ENCODE assay signal across 20 cellular contexts in genomic region chr18:10404148-10404547, GRCh38. TPM values are rescaled to one million over a fixed set of nuclear protein-coding genes. Genes with fewer than 3 reads are reported as not detected.
DNase-seq lines count a peak whose midpoint lies in the region; ATAC-seq, FAIRE-seq and TF ChIP-seq lines count a peak whose summit lies in the region.
"Had no signal": no experiment of that assay in that cellular context is flagged by ENCODE, and none has a peak within 500 bp of the region (broad histone marks: within the 10 kb centered on the region; RNA-seq: fewer than 3 reads in every experiment).

No MANE protein-coding gene starts in this region.

- DNase-seq in NCI-H446 treated with DMSO at 0.1 percent for 48 hours (lab: John Stamatoyannopoulos, UW) (peak; percentile 13), H1 (ENCODE audit: low read depth in 1 of 2, low spot score in 2 of 2) (no peak), sciatic nerve (ENCODE audit: low spot score) (no peak), GM19240 (ENCODE audit: insufficient read length, low spot score) (no peak), T-helper 2 cell (no peak)
- DNase-seq in activated T-helper 1 cell treated with anti-CD3 and anti-CD28 coated beads, Interleukin-12 subunit alpha, Interleukin-12 subunit beta, Interleukin-2, Interleukin-4 antibody, amounts not matched to agents 30 ng/mL and 10 ng/mL and 1 ng/mL, durations not matched to agents 14 hours and 24 hours and 36 hours (ENCODE audit: low spot score), result no peak
- DNase-seq: activated CD4-positive, alpha-beta T cell treated with anti-CD3 and anti-CD28 coated beads for 36 hours; activated naive CD8-positive, alpha-beta T cell treated with anti-CD3 and anti-CD28 coated beads, Interleukin-2, amount 50 U/mL, for 24 hours; CD4-positive, alpha-beta memory T cell; central memory CD4-positive, alpha-beta T cell; DMS79; effector memory CD8-positive, alpha-beta T cell; GOT3; MG63; NCI-H1694; NCI-H2227 treated with DMSO at 0.1 percent for 48 hours had no signal

- H3K56ac ChIP-seq in H1 (replicated peaks; ENCODE audit: insufficient read length, low read depth, low read length), result no peak overlapping the region

- no peak for TF ChIP-seq CTCF in H1 (IDR thresholded peaks at IDR 0.05; ENCODE audit: control extremely low read depth in 1 of 3, insufficient read depth in 1 of 3, low read depth in 1 of 3, low read length in 3 of 3)

- no peaks in the 10 kb centered on the region for H3K36me3 Mint-ChIP-seq in activated T-helper 1 cell treated with anti-CD3 and anti-CD28 coated beads, Interleukin-12 subunit alpha, Interleukin-12 subunit beta, Interleukin-2, Interleukin-4 antibody, amounts not matched to agents 30 ng/mL and 10 ng/mL and 1 ng/mL, durations not matched to agents 14 hours and 24 hours and 36 hours (ENCODE audit: low read depth)
- H3K36me3 Mint-ChIP-seq: CD4-positive, alpha-beta memory T cell had no signal

- H3K14ac ChIP-seq in H1 (ENCODE audit: insufficient read length), result no peak overlapping the region

- H2AFZ ChIP-seq in H1 (ENCODE audit: low read length), result 0 out of 2 replicates have a peak overlapping the region, but pooled peaks have one; percentile 11
- H2AFZ ChIP-seq: parathyroid adenoma had no signal

- ATAC-seq in sciatic nerve (peak; percentile 67), HG02852 (IDR thresholded peaks at IDR 0.05; ENCODE audit: unreplicated experiment) (no peak)
- ATAC-seq: activated CD4-positive, alpha-beta T cell treated with anti-CD3 and anti-CD28 coated beads for 36 hours; activated naive CD8-positive, alpha-beta T cell treated with anti-CD3 and anti-CD28 coated beads, Interleukin-2, amount 50 U/mL, for 24 hours; effector memory CD8-positive, alpha-beta T cell had no signal

- no peaks in the 10 kb centered on the region for H3K23me2 ChIP-seq in H1 (ENCODE audit: low read depth, low read length)

- no peak overlapping the region for H4K5ac ChIP-seq in H1 (ENCODE audit: insufficient read length, low read depth, low read length)

- CTCF ChIA-PET in H1 (lab: Charles Lee; ENCODE audit: partially characterized antibody), result interaction anchor here (0.7 to 1.3 kb wide), 4 partner anchors 59 to 731 kb away, joined by 3 to 4 read pairs (median 4); no protein-coding TSS in a partner anchor

- H4K91ac ChIP-seq in H1 (replicated peaks; ENCODE audit: insufficient read length, low read length), result no peak overlapping the region

- H4K8ac ChIP-seq in H1 (ENCODE audit: extremely low read depth, insufficient read depth, low read length), result peak overlapping the region; percentile 45; the same call in 1 of the 2 replicates

- H3K4me1 ChIP-seq in H1 (replicated peaks in 1 of 4; ENCODE audit: control insufficient read depth in 3 of 4, insufficient read depth in 4 of 4, low read length in 3 of 4), result peaks cover 2 to 4% (median 3%) of the 10 kb centered on the region in 4 experiments; a peak in 3 of 7 replicates
- H3K4me1 ChIP-seq: parathyroid adenoma had no signal

- peak overlapping the region; percentile 7; the same call in 1 of the 2 replicates for H2BK20ac ChIP-seq in H1 (ENCODE audit: low read length)

- no peak for FAIRE-seq in H1 (lab: Jason Lieb, UNC)
- FAIRE-seq: RCC 7860 had no signal

- WGBS in H1 (ENCODE audit: extremely low coverage in 1 of 2, insufficient coverage in 1 of 2, insufficient read length in 1 of 2, insufficient replicate concordance in 2 of 2, low coverage in 1 of 2, low lambda C conversion rate in 2 of 2, missing lambda C conversion rate in 1 of 2), 2 experiments, result 91% methylated on average over 9 of the region's 9 CpGs; no CpG with 5 or more reads in 1 of the 2 experiments

- no peak for TF ChIP-seq RAD21 in H1 (IDR thresholded peaks at IDR 0.05 in 1 of 2, conservative IDR thresholded peaks at IDR 0.05 in 1 of 2; ENCODE audit: low read depth in 2 of 2, low read length in 2 of 2)

- no peaks in the 10 kb centered on the region for H3K79me1 ChIP-seq in H1 (ENCODE audit: low read depth, low read length)

- no peaks in the 10 kb centered on the region for H4K20me1 ChIP-seq in H1 (replicated peaks in 1 of 2; ENCODE audit: control insufficient read depth in 1 of 2, insufficient read depth in 2 of 2, low read length in 2 of 2)

- H2AK5ac ChIP-seq in H1 (ENCODE audit: low read depth, low read length), result no peak overlapping the region

- no peaks in the 10 kb centered on the region for H3K4me1 Mint-ChIP-seq in activated T-helper 1 cell treated with anti-CD3 and anti-CD28 coated beads, Interleukin-12 subunit alpha, Interleukin-12 subunit beta, Interleukin-2, Interleukin-4 antibody, amounts not matched to agents 30 ng/mL and 10 ng/mL and 1 ng/mL, durations not matched to agents 14 hours and 24 hours and 36 hours (ENCODE audit: low read depth)
- H3K4me1 Mint-ChIP-seq: activated CD4-positive, alpha-beta T cell treated with anti-CD3 and anti-CD28 coated beads for 36 hours; CD4-positive, alpha-beta memory T cell had no signal

- no peak overlapping the region for H3K4me3 Mint-ChIP-seq in activated T-helper 1 cell treated with anti-CD3 and anti-CD28 coated beads, Interleukin-12 subunit alpha, Interleukin-12 subunit beta, Interleukin-2, Interleukin-4 antibody, amounts not matched to agents 30 ng/mL and 10 ng/mL and 1 ng/mL, durations not matched to agents 14 hours and 24 hours and 36 hours
- H3K4me3 Mint-ChIP-seq: activated CD4-positive, alpha-beta T cell treated with anti-CD3 and anti-CD28 coated beads for 36 hours; activated naive CD8-positive, alpha-beta T cell treated with anti-CD3 and anti-CD28 coated beads, Interleukin-2, amount 50 U/mL, for 24 hours; CD4-positive, alpha-beta memory T cell; effector memory CD8-positive, alpha-beta T cell had no signal

- H3K4ac ChIP-seq in H1 (replicated peaks; ENCODE audit: insufficient read length, low read depth, low read length), result no peak overlapping the region

- no peaks in the 10 kb centered on the region for H3K36me3 ChIP-seq in H1 (ENCODE audit: control insufficient read depth in 2 of 4, insufficient read depth in 4 of 4, low read length in 3 of 4)
- H3K36me3 ChIP-seq: MG63 had no signal

- no peak overlapping the region for H2BK5ac ChIP-seq in H1 (ENCODE audit: low read depth, low read length)

- H2BK15ac ChIP-seq in H1 (ENCODE audit: low read length), result no peak overlapping the region

- POLR2A ChIA-PET in H1 (lab: Charles Lee; ENCODE audit: partially characterized antibody), result no interaction called here

- intact Hi-C loops in sciatic nerve (cut with DNase I), result no loop called here
- intact Hi-C loops in activated T-helper 1 cell treated with anti-CD3 and anti-CD28 coated beads, Interleukin-12 subunit alpha, Interleukin-12 subunit beta, Interleukin-2, Interleukin-4 antibody, amounts not matched to agents 30 ng/mL and 10 ng/mL and 1 ng/mL, durations not matched to agents 14 hours and 24 hours and 36 hours (cut with micrococcal nuclease), result no loop called here

- no peaks in the 10 kb centered on the region for H3K9me3 Mint-ChIP-seq in activated T-helper 1 cell treated with anti-CD3 and anti-CD28 coated beads, Interleukin-12 subunit alpha, Interleukin-12 subunit beta, Interleukin-2, Interleukin-4 antibody, amounts not matched to agents 30 ng/mL and 10 ng/mL and 1 ng/mL, durations not matched to agents 14 hours and 24 hours and 36 hours
- H3K9me3 Mint-ChIP-seq: activated naive CD8-positive, alpha-beta T cell treated with anti-CD3 and anti-CD28 coated beads, Interleukin-2, amount 50 U/mL, for 24 hours; CD4-positive, alpha-beta memory T cell; effector memory CD8-positive, alpha-beta T cell had no signal

- H2BK12ac ChIP-seq in H1 (ENCODE audit: low read depth, low read length), result no peak overlapping the region

- no peak overlapping the region for H2BK120ac ChIP-seq in H1 (replicated peaks; ENCODE audit: low read depth, low read length)

- H3K27me3 ChIP-seq in H1 (replicated peaks in 1 of 4; ENCODE audit: control insufficient read depth in 3 of 4, extremely low read depth in 1 of 4, insufficient read depth in 3 of 4, low read length in 3 of 4) (no peaks in the 10 kb centered on the region), layer of hippocampus (ENCODE audit: control insufficient read depth, insufficient read depth, low read length) (no peaks in the 10 kb centered on the region)
- H3K27me3 ChIP-seq: MG63 had no signal

- TF ChIP-seq EP300 in H1 (IDR thresholded peaks at IDR 0.05; ENCODE audit: borderline replicate concordance in 1 of 2, low read depth in 2 of 2, low read length in 2 of 2), result no peak

- H3K9me3 ChIP-seq in H1 (ENCODE audit: insufficient read depth in 2 of 2, low read depth in 1 of 2, low read length in 1 of 2), result no peaks in the 10 kb centered on the region
- H3K9me3 ChIP-seq: MG63 had no signal

- H3K18ac ChIP-seq in H1 (ENCODE audit: extremely low read depth, low read length), result 0 out of 2 replicates have a peak overlapping the region, but pooled peaks have one; percentile 29

- H3K27ac Mint-ChIP-seq in activated T-helper 1 cell treated with anti-CD3 and anti-CD28 coated beads, Interleukin-12 subunit alpha, Interleukin-12 subunit beta, Interleukin-2, Interleukin-4 antibody, amounts not matched to agents 30 ng/mL and 10 ng/mL and 1 ng/mL, durations not matched to agents 14 hours and 24 hours and 36 hours, result no peak overlapping the region
- H3K27ac Mint-ChIP-seq: activated CD4-positive, alpha-beta T cell treated with anti-CD3 and anti-CD28 coated beads for 36 hours; activated naive CD8-positive, alpha-beta T cell treated with anti-CD3 and anti-CD28 coated beads, Interleukin-2, amount 50 U/mL, for 24 hours; effector memory CD8-positive, alpha-beta T cell had no signal

- no peak overlapping the region for H3K4me3 ChIP-seq in H1 (ENCODE audit: extremely low read depth in 1 of 4, insufficient read depth in 2 of 4, low read depth in 3 of 4, low read length in 4 of 4)
- H3K4me3 ChIP-seq: MG63 had no signal

- H3K79me2 ChIP-seq in H1 (ENCODE audit: control insufficient read depth in 1 of 2, insufficient read depth in 2 of 2, low read length in 2 of 2), result no peaks in the 10 kb centered on the region
- H3K79me2 ChIP-seq: parathyroid adenoma had no signal

- peaks cover 12% of the 10 kb centered on the region for H3K27me3 Mint-ChIP-seq in activated T-helper 1 cell treated with anti-CD3 and anti-CD28 coated beads, Interleukin-12 subunit alpha, Interleukin-12 subunit beta, Interleukin-2, Interleukin-4 antibody, amounts not matched to agents 30 ng/mL and 10 ng/mL and 1 ng/mL, durations not matched to agents 14 hours and 24 hours and 36 hours (ENCODE audit: insufficient read depth)

- no peak overlapping the region for H3K9ac ChIP-seq in H1 (replicated peaks in 1 of 4; ENCODE audit: extremely low read depth in 1 of 4, low read depth in 3 of 4, low read length in 3 of 4)
- H3K9ac ChIP-seq: parathyroid adenoma had no signal

- no peak overlapping the region for H3K4me2 ChIP-seq in H1 (ENCODE audit: insufficient read depth in 1 of 2, low read depth in 2 of 2, low read length in 2 of 2)

- H3K27ac ChIP-seq in H1 (ENCODE audit: low read depth, low read length) (no peak overlapping the region), layer of hippocampus (ENCODE audit: low read depth, low read length) (peak overlapping the region; percentile 54)
- H3K27ac ChIP-seq: parathyroid adenoma had no signal

- no peak overlapping the region for H3K23ac ChIP-seq in H1 (ENCODE audit: insufficient read length)

- TF ChIP-seq POLR2A in H1 (IDR thresholded peaks at IDR 0.05; ENCODE audit: control extremely low read depth in 1 of 2, low read depth in 2 of 2, low read length in 2 of 2), result no peak

RNA-seq across cellular contexts. Expression of gene APCDD1, which starts 50.3 kb away (rescaled TPM):
- 2.6 and 3.0 TPM in 2 replicates for total RNA-seq in H1 (2021; fragmentation: NEBNext Ultra II Directional; extraction: Animal tissue kit (Norgen Biotek cat#: 25700))
- polyA plus RNA-seq in H1 (2011; rRNA removed), result 2.5 and 3.6 TPM in 2 replicates
- polyA plus RNA-seq in H1 (2011; cell fraction: cytosol; rRNA removed), result 3.0 TPM
- polyA plus RNA-seq in H1 (2011; cell fraction: nucleus; rRNA removed), result 6.5 TPM
- polyA plus RNA-seq in H1 (2012, experiment 1 of 2), result 1.9 to 5.4 TPM (median 4.1 TPM) in 4 replicates
- 1.2 TPM for polyA plus RNA-seq in H1 (2012, experiment 2 of 2)
- 1.2 TPM for polyA plus RNA-seq in H1 (2013, experiment 1 of 2)
- 1.3 TPM for polyA plus RNA-seq in H1 (2013, experiment 2 of 2)
- 3.6 and 8.0 TPM in 2 replicates for polyA minus RNA-seq in H1 (2011; rRNA and poly(A)+ RNA removed)
- 3.2 TPM for polyA minus RNA-seq in H1 (2011; cell fraction: cytosol; rRNA and poly(A)+ RNA removed)
- polyA minus RNA-seq in H1 (2011; cell fraction: nucleus; rRNA and poly(A)+ RNA removed), result 4.3 TPM
- total RNA-seq in sciatic nerve, result 43.1 TPM
- not detected in 2 replicates for total RNA-seq in activated T-helper 1 cell treated with anti-CD3 and anti-CD28 coated beads, Interleukin-12 subunit alpha, Interleukin-12 subunit beta, Interleukin-2, Interleukin-4 antibody, amounts not matched to agents 30 ng/mL and 10 ng/mL and 1 ng/mL, durations not matched to agents 14 hours and 24 hours and 36 hours
- total RNA-seq: activated CD4-positive, alpha-beta T cell treated with anti-CD3 and anti-CD28 coated beads for 36 hours; CD4-positive, alpha-beta memory T cell had no signal
- polyA plus RNA-seq: CD4-positive, alpha-beta memory T cell had no signal

Comparison
In these comparisons a context has a peak if more than half of its experiments do, and no peak if none do; other contexts are left out.
1. RNA of gene APCDD1, which starts 50.3 kb away (total RNA-seq): 43.1 TPM in sciatic nerve (single experiment); 2.6 to 3.0 TPM in H1 and not detected in activated T-helper 1 cell treated with anti-CD3 and anti-CD28 coated beads, Interleukin-12 subunit alpha, Interleukin-12 subunit beta, Interleukin-2, Interleukin-4 antibody, amounts not matched to agents 30 ng/mL and 10 ng/mL and 1 ng/mL, durations not matched to agents 14 hours and 24 hours and 36 hours; every median in the first group is over 10 times any median in the second.